In the genomic region with DNA sequence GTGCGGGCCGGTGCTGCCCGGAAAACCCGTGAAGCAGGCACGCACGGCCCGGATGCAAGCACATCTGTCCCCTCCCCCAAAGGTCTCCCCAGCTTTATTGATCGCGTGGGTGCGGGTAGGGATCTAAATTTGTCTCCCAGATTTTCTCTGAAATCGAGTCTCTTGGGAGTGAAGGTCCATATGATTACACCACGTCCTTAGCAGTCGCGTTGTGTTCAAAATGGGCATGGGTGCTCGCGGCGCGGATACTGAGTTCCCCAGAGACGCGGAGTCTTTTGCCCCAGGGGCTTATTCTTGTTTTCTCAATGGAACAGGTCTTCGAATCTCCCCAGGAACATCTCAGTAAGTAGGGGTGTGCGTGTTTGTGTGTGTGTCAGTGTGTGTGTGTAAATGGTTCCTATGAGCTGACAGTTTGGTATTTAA, we compare ENCODE assay signal across 9 cellular contexts. TPM values are rescaled to one million over a fixed set of nuclear protein-coding genes. Genes with fewer than 3 reads are reported as not detected.
DNase-seq lines count a peak whose midpoint lies in the region; ATAC-seq and TF ChIP-seq lines count a peak whose summit lies in the region.
"Had no signal": no experiment of that assay in that cellular context is flagged by ENCODE, and none has a peak within 500 bp of the region (broad histone marks: within the 10 kb centered on the region; RNA-seq: fewer than 3 reads in every experiment).

No MANE protein-coding gene starts in this region.

- H3K36me3 ChIP-seq in RWPE2 (ENCODE audit: low read depth) (peaks cover 4% of the 10 kb centered on the region; the same call in 1 of the 2 replicates), esophagus (ENCODE audit: control insufficient read depth in 2 of 2, insufficient read depth in 2 of 2, low read length in 1 of 2) (no peaks in the 10 kb centered on the region), psoas muscle (ENCODE audit: insufficient read depth in 1 of 2, low read depth in 1 of 2) (no peaks in the 10 kb centered on the region)

- H3K27ac ChIP-seq in RWPE2 (ENCODE audit: poor library complexity, severe bottlenecking) (no peak overlapping the region), esophagus (ENCODE audit: low read depth in 2 of 2, low read length in 1 of 2) (peak overlapping the region; percentile 86 to 95), psoas muscle (peak overlapping the region; percentile 97)
- H3K27ac ChIP-seq: C4-2B had no signal

- DNase-seq in NCI-H2107 treated with DMSO at 0.1 percent for 48 hours (lab: John Stamatoyannopoulos, UW; ENCODE audit: unreplicated experiment) (peak; percentile 39), NCI-H2107 (lab: John Stamatoyannopoulos, UW) (no peak), RWPE2 (ENCODE audit: low spot score) (no peak), psoas muscle (no peak), NCI-H82 (lab: John Stamatoyannopoulos, UW) (no peak), HK-2 (ENCODE audit: unreplicated experiment) (no peak), NCI-H1092 treated with DMSO at 0.1 percent for 48 hours (lab: John Stamatoyannopoulos, UW) (no peak)

- no peaks in the 10 kb centered on the region for H3K27me3 ChIP-seq in RWPE2 (ENCODE audit: insufficient read depth, poor library complexity, severe bottlenecking)
- H3K27me3 ChIP-seq in esophagus (ENCODE audit: control insufficient read depth in 1 of 2, insufficient read depth in 2 of 2, low read length in 2 of 2) = no peaks in the 10 kb centered on the region
- no peaks in the 10 kb centered on the region for H3K27me3 ChIP-seq in psoas muscle (ENCODE audit: insufficient read depth in 3 of 3, low read length in 2 of 3)

- WGBS in esophagus, 2 donors = 14 to 22% methylated on average over 22 of the region's 22 CpGs
- WGBS in psoas muscle, 3 donors = 16 to 25% (median 17%) methylated on average over 22 of the region's 22 CpGs

- peak overlapping the region; percentile 17 for H3K4me3 ChIP-seq in RWPE2 (ENCODE audit: severe bottlenecking)
- H3K4me3 ChIP-seq in esophagus (ENCODE audit: low read depth in 1 of 2, low read length in 2 of 2) = peak overlapping the region; percentile 52 to 79
- peak overlapping the region; percentile 99 for H3K4me3 ChIP-seq in psoas muscle

- no peaks in the 10 kb centered on the region for H3K9me3 ChIP-seq in RWPE2 (ENCODE audit: severe bottlenecking)
- H3K9me3 ChIP-seq in esophagus (ENCODE audit: control insufficient read depth in 2 of 2, insufficient read depth in 1 of 2, low read depth in 1 of 2, low read length in 1 of 2) = no peaks in the 10 kb centered on the region
- H3K9me3 ChIP-seq in psoas muscle = no peaks in the 10 kb centered on the region

- ATAC-seq in RWPE2 (ENCODE audit: low read depth) (no peak), psoas muscle (no peak)

- intact Hi-C loops in psoas muscle (cut with DNase I) = loop anchor here (5.0 kb wide), 2 partner anchors 55 to 90 kb away; no protein-coding TSS in a partner anchor

- TF ChIP-seq CTCF in RWPE2 (IDR thresholded peaks at IDR 0.05; ENCODE audit: poor library complexity, severe bottlenecking) (no peak), psoas muscle (IDR thresholded peaks at IDR 0.05) (no peak)

- H3K4me1 ChIP-seq in RWPE2 (ENCODE audit: insufficient read depth, poor library complexity, severe bottlenecking) (peaks cover 7% of the 10 kb centered on the region), esophagus (ENCODE audit: control insufficient read depth in 2 of 2, insufficient read depth in 2 of 2, low read length in 1 of 2) (peaks cover 0 to 2% of the 10 kb centered on the region in 2 donors), psoas muscle (peaks cover 34% of the 10 kb centered on the region)

RNA-seq across cellular contexts. Expression of a gene that starts 2.8 kb away (rescaled TPM):
- polyA plus RNA-seq in esophagus (1 to 10 TPM; 4.2 to 6.1 TPM), psoas muscle (1 to 10 TPM; 1.9 to 6.8 (median 2.1) TPM)
- 10 to 100 TPM; 16.7 to 21.3 (median 17.1) TPM for total RNA-seq in psoas muscle

RNA-seq across cellular contexts. Expression of a gene that starts 57.6 kb away (rescaled TPM):
- polyA plus RNA-seq in esophagus (not detected), psoas muscle (1 to 10 TPM in 1 of 3 donors, under 1 TPM in 2; 0.03 to 3.8 (median 0.18) TPM)
- total RNA-seq in psoas muscle = under 1 TPM in 1 of 4 donors, not detected in 3; 0.52 TPM

Comparison
In these comparisons a context has a peak if more than half of its experiments do, and no peak if none do; other contexts are left out.
1. H3K4me3 ChIP-seq: peak in every context shown above with its lines; median percentile 99 in psoas muscle; 66 in esophagus; 17 in RWPE2.